13 cellular contexts compared by ENCODE assay signal in the genomic region with DNA sequence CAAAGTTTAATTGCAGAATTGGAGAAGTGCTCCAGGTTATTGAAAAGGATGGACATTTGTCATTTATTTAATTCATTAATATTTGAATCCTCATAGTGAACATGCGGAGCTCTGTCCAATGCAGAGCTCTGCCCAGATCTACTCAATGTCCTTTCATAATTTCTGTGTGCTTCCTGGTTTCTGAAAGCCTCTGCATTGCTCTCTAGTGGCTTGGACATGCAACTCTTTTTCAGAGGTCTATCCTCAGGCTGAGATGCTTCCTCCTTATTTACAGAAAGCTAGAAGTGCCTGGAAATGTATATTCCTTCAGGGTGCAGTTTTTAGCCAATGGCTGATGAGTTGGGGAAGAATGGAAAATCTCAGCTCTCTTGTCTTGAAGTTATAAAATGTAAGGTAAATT.
DNase-seq lines count a peak whose midpoint lies in the region; ATAC-seq and TF ChIP-seq lines count a peak whose summit lies in the region.
"Had no signal": no experiment of that assay in that cellular context is flagged by ENCODE, and none has a peak within 500 bp of the region (broad histone marks: within the 10 kb centered on the region; RNA-seq: fewer than 3 reads in every experiment).

No MANE protein-coding gene starts in this region.

- TF ChIP-seq EP300 in Ishikawa (IDR thresholded peaks at IDR 0.05; ENCODE audit: borderline replicate concordance): no peak

- 0 out of 2 replicates have a peak, but pooled peaks have one; percentile 24 for TF ChIP-seq RAD21 in Ishikawa (IDR thresholded peaks at IDR 0.05; ENCODE audit: low read depth)

- no peak overlapping the region for H3K27ac ChIP-seq in VCaP
- H3K27ac ChIP-seq: thyroid gland had no signal

- no peak for ATAC-seq in HG02840 (IDR thresholded peaks at IDR 0.05; ENCODE audit: low FRiP score, unreplicated experiment)

- peak; percentile 0 for DNase-seq in DMS153 (lab: John Stamatoyannopoulos, UW)
- DNase-seq in DMS153 treated with DMSO at 0.1 percent for 48 hours (lab: John Stamatoyannopoulos, UW; ENCODE audit: unreplicated experiment): no peak
- DNase-seq in left kidney (ENCODE audit: low read depth, low spot score): peak; percentile 29
- no peak for DNase-seq in glomerular visceral epithelial cell (ENCODE audit: extremely low spot score)
- no peak for DNase-seq in NK-92 treated with Interleukin-12 subunit alpha and Interleukin-12 subunit beta, amount 100 ng/mL, for 24 hours (lab: John Stamatoyannopoulos, UW)
- DNase-seq: 8988T; activated CD4-positive, alpha-beta memory T cell treated with anti-CD3 and anti-CD28 coated beads, Interleukin-2, amount 10 ng/mL, durations not matched to agents 7 days and 5 days; NCI-H2081; T-helper 1 cell; thyroid gland had no signal

- TF ChIP-seq CTCF in VCaP (conservative IDR thresholded peaks at IDR 0.05): peak; percentile 69

TF ChIP-seq in Ishikawa, 13 proteins besides CTCF, POLR2A, EP300 and RAD21:
- TF ChIP-seq, protein P1, sequence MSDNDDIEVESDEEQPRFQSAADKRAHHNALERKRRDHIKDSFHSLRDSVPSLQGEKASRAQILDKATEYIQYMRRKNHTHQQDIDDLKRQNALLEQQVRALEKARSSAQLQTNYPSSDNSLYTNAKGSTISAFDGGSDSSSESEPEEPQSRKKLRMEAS (IDR thresholded peaks at IDR 0.05): no peak
- TF ChIP-seq NFIC (IDR thresholded peaks at IDR 0.05) (no peak), EGR1 (IDR thresholded peaks at IDR 0.05) (no peak), CREB1 (IDR thresholded peaks at IDR 0.05; ENCODE audit: low read depth) (no peak), ZBTB7A (IDR thresholded peaks at IDR 0.05; ENCODE audit: low read depth) (no peak), FOXM1 (IDR thresholded peaks at IDR 0.05; ENCODE audit: borderline replicate concordance, low read depth) (no peak), YY1 (IDR thresholded peaks at IDR 0.05; ENCODE audit: low read depth) (no peak)
TF ChIP-seq in Ishikawa: peak in this region for 0.

Comparison
In these comparisons a context has a peak if more than half of its experiments do, and no peak if none do; other contexts are left out.
1. DNase-seq: peak in DMS153 (single experiment) and left kidney (single experiment); none in DMS153 treated with DMSO at 0.1 percent for 48 hours (single experiment), glomerular visceral epithelial cell (single experiment) and NK-92 treated with Interleukin-12 subunit alpha and Interleukin-12 subunit beta, amount 100 ng/mL, for 24 hours (single experiment).